ENCODE assay signal across 28 cellular contexts in the genomic region with DNA sequence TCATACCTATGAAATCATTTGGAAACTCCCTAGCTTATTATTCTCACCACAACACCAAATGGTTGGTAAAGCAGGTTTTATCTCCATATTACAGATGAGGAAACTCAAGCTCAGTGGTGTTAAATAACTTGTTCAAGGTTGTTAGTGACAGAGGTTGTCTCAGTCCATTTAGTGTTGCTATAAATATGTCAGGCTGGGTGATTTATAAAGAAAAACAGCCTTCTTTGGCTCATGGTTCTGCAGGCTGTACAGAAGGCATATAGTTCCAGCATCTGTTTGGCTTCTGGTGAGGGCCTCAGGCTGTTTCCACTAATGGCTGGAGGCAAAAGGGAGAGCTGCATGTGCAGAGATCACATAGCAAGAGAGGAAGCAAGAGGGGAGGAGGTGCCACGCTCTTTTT.
DNase-seq lines count a peak whose midpoint lies in the region; ATAC-seq, FAIRE-seq and TF ChIP-seq lines count a peak whose summit lies in the region.
"Had no signal": no experiment of that assay in that cellular context is flagged by ENCODE, and none has a peak within 500 bp of the region (broad histone marks: within the 10 kb centered on the region; RNA-seq: fewer than 3 reads in every experiment).

No MANE protein-coding gene starts in this region.

- no peaks in the 10 kb centered on the region for H3K27me3 ChIP-seq in bronchial epithelial cell (ENCODE audit: control insufficient read depth, insufficient read depth, low read length)
- H3K27me3 ChIP-seq in gastrocnemius medialis, result no peaks in the 10 kb centered on the region
- no peaks in the 10 kb centered on the region for H3K27me3 ChIP-seq in CD4-positive, alpha-beta T cell (ENCODE audit: control insufficient read depth, insufficient read depth, low read length)
- H3K27me3 ChIP-seq: pancreas had no signal

- DNase-seq in NCI-H2171 treated with DMSO at 0.1 percent for 48 hours (lab: John Stamatoyannopoulos, UW) (peak; percentile 6), NCI-H2171 (lab: John Stamatoyannopoulos, UW) (no peak), bronchial epithelial cell (ENCODE audit: low read depth) (peak; percentile 8), gastrocnemius medialis (no peak), SKM-1 (lab: John Stamatoyannopoulos, UW; ENCODE audit: unreplicated experiment) (no peak)
- no peak for DNase-seq in CD4-positive, alpha-beta T cell
- DNase-seq: activated CD4-positive, alpha-beta T cell treated with anti-CD3 and anti-CD28 coated beads, Interleukin-2, amount 50 U/mL, for 4 hours; activated CD8-positive, alpha-beta memory T cell treated with anti-CD3 and anti-CD28 coated beads, Interleukin-2, amount 10 ng/mL, durations not matched to agents 7 days and 5 days; activated naive CD4-positive, alpha-beta T cell; activated T-cell treated with anti-CD3 and anti-CD28 coated beads, Interleukin-2, amount 50 U/mL, for 48 hours; dermis blood vessel endothelial cell; EL; H7; hippocampal formation; NCI-H146; NCI-H774; pancreas; retina; stimulated activated naive B cell treated with anti-CD40 and anti-IgM and Interleukin-4, amounts not matched to agents 10 μg/mL and 1 μg/mL and 100 μg/mL, for 72 hours; substantia nigra had no signal

- TF ChIP-seq CTCF in HEK293 (tag by site-specific recombination; IDR thresholded peaks at IDR 0.05), result no peak
- TF ChIP-seq CTCF in bronchial epithelial cell (IDR thresholded peaks at IDR 0.05; ENCODE audit: insufficient read depth, low read length, severe bottlenecking), result no peak
- no peak for TF ChIP-seq CTCF in gastrocnemius medialis (IDR thresholded peaks at IDR 0.05 in 4 of 5, conservative IDR thresholded peaks at IDR 0.05 in 1 of 5)
- TF ChIP-seq CTCF in CD4-positive, alpha-beta T cell (IDR thresholded peaks at IDR 0.05), result no peak

- no peak for FAIRE-seq in bronchial epithelial cell (lab: Jason Lieb, UNC)
- FAIRE-seq: D721Med, pancreas had no signal

- H3K4me3 Mint-ChIP-seq in CD4-positive, alpha-beta T cell, result no peak overlapping the region
- H3K4me3 Mint-ChIP-seq: activated CD8-positive, alpha-beta memory T cell treated with anti-CD3 and anti-CD28 coated beads, Interleukin-2, amount 10 ng/mL, durations not matched to agents 7 days and 5 days; neural crest cell; stimulated activated naive B cell treated with anti-CD40 and anti-IgM and Interleukin-4, amounts not matched to agents 10 μg/mL and 1 μg/mL and 100 μg/mL, for 72 hours had no signal

- H3K4me3 ChIP-seq in HEK293 (ENCODE audit: low read depth, low read length) (no peak overlapping the region), bronchial epithelial cell (ENCODE audit: low read depth, low read length) (no peak overlapping the region), gastrocnemius medialis (no peak overlapping the region)
- H3K4me3 ChIP-seq: pancreas, SK-N-MC had no signal

- H3K27ac ChIP-seq in HEK293 (ENCODE audit: extremely low read depth, low read depth, low read length), result no peak overlapping the region
- peak overlapping the region; percentile 32 to 58 (median 38) for H3K27ac ChIP-seq in gastrocnemius medialis
- no peak overlapping the region for H3K27ac ChIP-seq in CD4-positive, alpha-beta T cell (ENCODE audit: low read depth, low read length)
- H3K27ac ChIP-seq: 22Rv1, pancreas, RWPE1, SK-N-MC had no signal

- ATAC-seq in gastrocnemius medialis (peak; percentile 46 to 58), HG03342 (IDR thresholded peaks at IDR 0.05; ENCODE audit: unreplicated experiment) (no peak)
- ATAC-seq in CD4-positive, alpha-beta T cell (ENCODE audit: poor library complexity), result no peak
- ATAC-seq: activated CD4-positive, CD25-positive, alpha-beta regulatory T cell treated with anti-CD3 and anti-CD28 coated beads, Interleukin-2, amount 50 U/mL, for 24 hours; activated CD8-positive, alpha-beta memory T cell treated with anti-CD3 and anti-CD28 coated beads, Interleukin-2, amount 10 ng/mL, durations not matched to agents 7 days and 5 days; stimulated activated naive B cell treated with anti-CD40 and anti-IgM and Interleukin-4, amounts not matched to agents 10 μg/mL and 1 μg/mL and 100 μg/mL, for 72 hours had no signal

- H3K4me1 ChIP-seq in HEK293 (ENCODE audit: control insufficient read depth, insufficient read depth, low read length) (no peaks in the 10 kb centered on the region), gastrocnemius medialis (peaks cover 12 to 14% of the 10 kb centered on the region in 2 donors)
- H3K4me1 ChIP-seq: pancreas had no signal

- H3K27ac Mint-ChIP-seq in CD4-positive, alpha-beta T cell, result no peak overlapping the region
- H3K27ac Mint-ChIP-seq: activated CD8-positive, alpha-beta memory T cell treated with anti-CD3 and anti-CD28 coated beads, Interleukin-2, amount 10 ng/mL, durations not matched to agents 7 days and 5 days; stimulated activated naive B cell treated with anti-CD40 and anti-IgM and Interleukin-4, amounts not matched to agents 10 μg/mL and 1 μg/mL and 100 μg/mL, for 72 hours had no signal

- CTCF ChIA-PET in HEK293 (lab: Yijun Ruan, JAX), result no interaction called here
- CTCF ChIA-PET in CD4-positive, alpha-beta T cell (lab: Charles Lee), result no interaction called here

- POLR2A ChIA-PET in HEK293 (lab: Yijun Ruan, JAX), result no interaction called here
- POLR2A ChIA-PET in CD4-positive, alpha-beta T cell (lab: Charles Lee), result no interaction called here

- no peaks in the 10 kb centered on the region for H3K9me3 Mint-ChIP-seq in CD4-positive, alpha-beta T cell

- in situ Hi-C loops in gastrocnemius medialis (cut with MboI; ENCODE audit: low sequenced_read_pairs in 4 of 4), result no loop called here

- intact Hi-C loops in gastrocnemius medialis (cut with DNase I; ENCODE audit: low total_unique reads), result loop anchor here (5.0 kb wide), 1 partner anchor 38 kb away; no protein-coding TSS in a partner anchor
- intact Hi-C loops in CD4-positive, alpha-beta T cell (cut with DNase I, micrococcal nuclease), result no loop called here

- no peaks in the 10 kb centered on the region for H3K9me3 ChIP-seq in HEK293 (ENCODE audit: control insufficient read depth, insufficient read depth, low read depth, low read length)
- no peaks in the 10 kb centered on the region for H3K9me3 ChIP-seq in gastrocnemius medialis
- H3K9me3 ChIP-seq in CD4-positive, alpha-beta T cell (ENCODE audit: control insufficient read depth, low read length), result no peaks in the 10 kb centered on the region
- H3K9me3 ChIP-seq: pancreas had no signal

- H3K27me3 Mint-ChIP-seq in CD4-positive, alpha-beta T cell, result no peaks in the 10 kb centered on the region
- H3K27me3 Mint-ChIP-seq: activated CD8-positive, alpha-beta memory T cell treated with anti-CD3 and anti-CD28 coated beads, Interleukin-2, amount 10 ng/mL, durations not matched to agents 7 days and 5 days; stimulated activated naive B cell treated with anti-CD40 and anti-IgM and Interleukin-4, amounts not matched to agents 10 μg/mL and 1 μg/mL and 100 μg/mL, for 72 hours had no signal

- H3K36me3 ChIP-seq in HEK293 (ENCODE audit: control insufficient read depth in 2 of 2, insufficient read depth in 1 of 2, low read length in 2 of 2), result no peaks in the 10 kb centered on the region
- H3K36me3 ChIP-seq in bronchial epithelial cell (ENCODE audit: control insufficient read depth, insufficient read depth, low read length), result no peaks in the 10 kb centered on the region
- H3K36me3 ChIP-seq in gastrocnemius medialis, result peaks cover 0 to 3% of the 10 kb centered on the region in 2 donors
- H3K36me3 ChIP-seq: pancreas had no signal

- no peak for TF ChIP-seq POLR2A in gastrocnemius medialis (IDR thresholded peaks at IDR 0.05)

- peaks cover 11% of the 10 kb centered on the region for H3K4me1 Mint-ChIP-seq in CD4-positive, alpha-beta T cell (ENCODE audit: low read depth)
- H3K4me1 Mint-ChIP-seq: stimulated activated naive B cell treated with anti-CD40 and anti-IgM and Interleukin-4, amounts not matched to agents 10 μg/mL and 1 μg/mL and 100 μg/mL, for 72 hours had no signal

- peaks cover 12% of the 10 kb centered on the region for H3K36me3 Mint-ChIP-seq in CD4-positive, alpha-beta T cell (ENCODE audit: low read depth)

TF ChIP-seq in HEK293, 187 proteins besides CTCF, POLR2A, EP300 and RAD21:
- TF ChIP-seq, protein P1, sequence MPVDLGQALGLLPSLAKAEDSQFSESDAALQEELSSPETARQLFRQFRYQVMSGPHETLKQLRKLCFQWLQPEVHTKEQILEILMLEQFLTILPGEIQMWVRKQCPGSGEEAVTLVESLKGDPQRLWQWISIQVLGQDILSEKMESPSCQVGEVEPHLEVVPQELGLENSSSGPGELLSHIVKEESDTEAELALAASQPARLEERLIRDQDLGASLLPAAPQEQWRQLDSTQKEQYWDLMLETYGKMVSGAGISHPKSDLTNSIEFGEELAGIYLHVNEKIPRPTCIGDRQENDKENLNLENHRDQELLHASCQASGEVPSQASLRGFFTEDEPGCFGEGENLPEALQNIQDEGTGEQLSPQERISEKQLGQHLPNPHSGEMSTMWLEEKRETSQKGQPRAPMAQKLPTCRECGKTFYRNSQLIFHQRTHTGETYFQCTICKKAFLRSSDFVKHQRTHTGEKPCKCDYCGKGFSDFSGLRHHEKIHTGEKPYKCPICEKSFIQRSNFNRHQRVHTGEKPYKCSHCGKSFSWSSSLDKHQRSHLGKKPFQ (tag by site-specific recombination; IDR thresholded peaks at IDR 0.05), result no peak
- TF ChIP-seq TRIM28 (IDR thresholded peaks at IDR 0.05; ENCODE audit: borderline replicate concordance, low read length), result peak; percentile 71; the same call in 1 of the 2 replicates

Comparison
In these comparisons a context has a peak if more than half of its experiments do, and no peak if none do; other contexts are left out.
1. DNase-seq: peak in NCI-H2171 treated with DMSO at 0.1 percent for 48 hours (single experiment) and bronchial epithelial cell (single experiment); none in NCI-H2171 (single experiment), gastrocnemius medialis (0 of 2), CD4-positive, alpha-beta T cell (0 of 10) and SKM-1 (single experiment).
2. H3K27ac ChIP-seq: peak in gastrocnemius medialis (4 of 4); none in HEK293 (single experiment) and CD4-positive, alpha-beta T cell (single experiment).
3. ATAC-seq: peak in gastrocnemius medialis (2 of 2); none in CD4-positive, alpha-beta T cell (single experiment) and HG03342 (single experiment).